Comparison of ENCODE assay signal across 11 cellular contexts in genomic region chr5:43193952-43194321, GRCh38. TPM values are rescaled to one million over a fixed set of nuclear protein-coding genes. Genes with fewer than 3 reads are reported as not detected.
DNase-seq lines count a peak whose midpoint lies in the region; ATAC-seq and TF ChIP-seq lines count a peak whose summit lies in the region.
"Had no signal": no experiment of that assay in that cellular context is flagged by ENCODE, and none has a peak within 500 bp of the region (broad histone marks: within the 10 kb centered on the region; RNA-seq: fewer than 3 reads in every experiment).

No MANE protein-coding gene starts in this region.

- no peaks in the 10 kb centered on the region for H3K36me3 ChIP-seq in effector memory CD4-positive, alpha-beta T cell (ENCODE audit: control insufficient read depth, insufficient read depth, low read length)
- H3K36me3 ChIP-seq in adrenal gland (replicated peaks in 1 of 2): no peaks in the 10 kb centered on the region

- H3K4me1 Mint-ChIP-seq in stimulated activated naive CD8-positive, alpha-beta T cell treated with anti-CD3 and anti-CD28 coated beads, Interleukin-15, Interleukin-2, amounts not matched to agents 100 ng/mL and 50 ng/mL, for 24 hours (ENCODE audit: low read depth): peaks cover 32% of the 10 kb centered on the region
- H3K4me1 Mint-ChIP-seq in memory B cell: peaks cover 21% of the 10 kb centered on the region

- intact Hi-C loops in adrenal gland (cut with DNase I): no loop called here

- H3K36me3 Mint-ChIP-seq in stimulated activated naive CD8-positive, alpha-beta T cell treated with anti-CD3 and anti-CD28 coated beads, Interleukin-15, Interleukin-2, amounts not matched to agents 100 ng/mL and 50 ng/mL, for 24 hours (ENCODE audit: low read depth): no peaks in the 10 kb centered on the region
- H3K36me3 Mint-ChIP-seq in memory B cell: no peaks in the 10 kb centered on the region
- H3K36me3 Mint-ChIP-seq: mesothelial cell of epicardium had no signal

- no peak for ATAC-seq in stimulated activated naive CD8-positive, alpha-beta T cell treated with anti-CD3 and anti-CD28 coated beads, Interleukin-15, Interleukin-2, amounts not matched to agents 100 U/mL and 50 U/mL, for 24 hours
- no peak for ATAC-seq in memory B cell (ENCODE audit: low read depth)

- peaks cover 3% of the 10 kb centered on the region for H3K27me3 ChIP-seq in effector memory CD4-positive, alpha-beta T cell (replicated peaks; ENCODE audit: control insufficient read depth, insufficient read depth, low read length, poor library complexity, severe bottlenecking)
- no peaks in the 10 kb centered on the region for H3K27me3 ChIP-seq in adrenal gland

- TF ChIP-seq CTCF in adrenal gland (IDR thresholded peaks at IDR 0.05): no peak

- H3K27ac ChIP-seq in effector memory CD4-positive, alpha-beta T cell (ENCODE audit: insufficient read depth, low read length, poor library complexity, severe bottlenecking): no peak overlapping the region
- peak overlapping the region in 1 of 5 donors; percentile 69 for H3K27ac ChIP-seq in adrenal gland

- DNase-seq in stimulated activated naive CD8-positive, alpha-beta T cell treated with anti-CD3 and anti-CD28 coated beads, Interleukin-15, Interleukin-2, amounts not matched to agents 100 U/mL and 50 U/mL, for 24 hours: no peak
- DNase-seq in anterior cingulate cortex (lab: John Stamatoyannopoulos, UW) (peak in 40 of 58 donors; percentile 1 to 79 (median 21)), memory B cell (ENCODE audit: low spot score in 2 of 2) (no peak), NCI-H128 (lab: John Stamatoyannopoulos, UW; ENCODE audit: unreplicated experiment) (no peak), adrenal gland (no peak), ecto neural progenitor cell (ENCODE audit: low spot score) (no peak)
- no peak for DNase-seq in effector memory CD4-positive, alpha-beta T cell
- DNase-seq: KG1 had no signal

- TF ChIP-seq POLR2A in adrenal gland (IDR thresholded peaks at IDR 0.05): no peak

- peak overlapping the region; percentile 86 for H3K4me3 Mint-ChIP-seq in stimulated activated naive CD8-positive, alpha-beta T cell treated with anti-CD3 and anti-CD28 coated beads, Interleukin-15, Interleukin-2, amounts not matched to agents 100 ng/mL and 50 ng/mL, for 24 hours
- no peak overlapping the region for H3K4me3 Mint-ChIP-seq in memory B cell

- H3K27ac Mint-ChIP-seq in stimulated activated naive CD8-positive, alpha-beta T cell treated with anti-CD3 and anti-CD28 coated beads, Interleukin-15, Interleukin-2, amounts not matched to agents 100 ng/mL and 50 ng/mL, for 24 hours: no peak overlapping the region
- peak overlapping the region; percentile 58 for H3K27ac Mint-ChIP-seq in memory B cell
- H3K27ac Mint-ChIP-seq: mesothelial cell of epicardium had no signal

- H3K27me3 Mint-ChIP-seq in stimulated activated naive CD8-positive, alpha-beta T cell treated with anti-CD3 and anti-CD28 coated beads, Interleukin-15, Interleukin-2, amounts not matched to agents 100 ng/mL and 50 ng/mL, for 24 hours: peaks cover 21% of the 10 kb centered on the region
- H3K27me3 Mint-ChIP-seq in memory B cell: peaks cover 6% of the 10 kb centered on the region

- 61 to 77% (median 62%) methylated on average over 6 of the region's 6 CpGs for WGBS in adrenal gland, 4 donors

- no peak overlapping the region for H3K4me3 ChIP-seq in effector memory CD4-positive, alpha-beta T cell (ENCODE audit: insufficient read depth, low read depth, low read length, poor library complexity, severe bottlenecking)
- H3K4me3 ChIP-seq in adrenal gland: peak overlapping the region in 1 of 4 donors; percentile 56

- H3K4me1 ChIP-seq in effector memory CD4-positive, alpha-beta T cell (ENCODE audit: control insufficient read depth, insufficient read depth, low read length, poor library complexity, severe bottlenecking): peaks cover 19% of the 10 kb centered on the region
- H3K4me1 ChIP-seq in adrenal gland (replicated peaks in 1 of 2): peaks cover 14 to 16% of the 10 kb centered on the region in 2 donors

- no peaks in the 10 kb centered on the region for H3K9me3 Mint-ChIP-seq in stimulated activated naive CD8-positive, alpha-beta T cell treated with anti-CD3 and anti-CD28 coated beads, Interleukin-15, Interleukin-2, amounts not matched to agents 100 ng/mL and 50 ng/mL, for 24 hours
- H3K9me3 Mint-ChIP-seq in memory B cell: no peaks in the 10 kb centered on the region
- H3K9me3 Mint-ChIP-seq: mesothelial cell of epicardium had no signal

- H3K9me3 ChIP-seq in effector memory CD4-positive, alpha-beta T cell (ENCODE audit: control insufficient read depth, low read length): no peaks in the 10 kb centered on the region
- no peaks in the 10 kb centered on the region for H3K9me3 ChIP-seq in adrenal gland (replicated peaks in 1 of 3)

RNA-seq across cellular contexts. Expression of gene NIM1K, which starts 1.9 kb away (rescaled TPM):
- total RNA-seq in adrenal gland: 1 to 10 TPM in 4 of 8 donors, under 1 TPM in 4; 0.18 to 3.0 (median 0.98) TPM
- 1 to 10 TPM; 1.1 to 3.9 (median 2.2) TPM for polyA plus RNA-seq in adrenal gland
- total RNA-seq: bronchial epithelial cell had no signal

Comparison
In these comparisons a context has a peak if more than half of its experiments do, and no peak if none do; other contexts are left out.
1. DNase-seq: peak in anterior cingulate cortex (40 of 58); none in stimulated activated naive CD8-positive, alpha-beta T cell treated with anti-CD3 and anti-CD28 coated beads, Interleukin-15, Interleukin-2, amounts not matched to agents 100 U/mL and 50 U/mL, for 24 hours (single experiment), memory B cell (0 of 2), effector memory CD4-positive, alpha-beta T cell (0 of 3), NCI-H128 (single experiment), adrenal gland (0 of 7) and ecto neural progenitor cell (single experiment).